In genomic region chr20:10303852-10304251, GRCh38 we compare ENCODE assay signal across 6 cellular contexts.
"Had no signal": no experiment of that assay in that cellular context is flagged by ENCODE, and none has a peak within 500 bp of the region (broad histone marks: within the 10 kb centered on the region; RNA-seq: fewer than 3 reads in every experiment).

No MANE protein-coding gene starts in this region.

- ATAC-seq: GM23338 had no signal

- H2AFZ ChIP-seq: GM23338 had no signal

- FAIRE-seq: H1, H54, HTR-8/SVneo had no signal

- H3K9me3 Mint-ChIP-seq: GM23338 had no signal

- DNase-seq: H9 had no signal

- H3K4me3 ChIP-seq: GM23338 had no signal

- H3K36me3 Mint-ChIP-seq: IgD-negative memory B cell had no signal

- H3K27ac Mint-ChIP-seq: GM23338, H9, IgD-negative memory B cell had no signal

- H3K4me2 ChIP-seq: GM23338 had no signal

- H3K4me3 Mint-ChIP-seq: GM23338, H9, IgD-negative memory B cell had no signal
